ENCODE assay signal across 21 cellular contexts in the genomic region with DNA sequence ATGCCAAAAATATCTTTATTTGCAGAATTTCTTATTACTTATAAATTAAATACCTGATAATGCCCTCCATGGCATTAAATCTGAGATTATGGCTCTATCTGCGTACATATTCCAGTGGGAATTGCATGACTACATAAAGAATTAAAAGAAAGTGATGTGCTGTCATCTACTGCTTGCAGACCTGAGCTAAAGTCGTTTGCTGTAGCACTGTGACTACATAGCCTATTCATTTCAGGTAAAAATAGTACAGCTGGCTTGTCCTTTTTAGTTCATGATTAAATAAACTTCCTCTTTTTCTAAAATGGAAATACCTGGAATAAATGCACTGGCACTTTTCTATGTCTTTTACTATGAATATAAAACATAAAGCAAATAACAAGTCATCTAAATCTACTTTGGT.
"Had no signal": no experiment of that assay in that cellular context is flagged by ENCODE, and none has a peak within 500 bp of the region (broad histone marks: within the 10 kb centered on the region; RNA-seq: fewer than 3 reads in every experiment).

No MANE protein-coding gene starts in this region.

- ATAC-seq: stimulated activated effector memory CD8-positive, alpha-beta T cell treated with anti-CD3 and anti-CD28 coated beads, Interleukin-12 subunit alpha, Interleukin-12 subunit beta, amount 100 ng/mL, for 72 hours; stimulated activated memory B cell treated with anti-CD40 and anti-IgM and Interleukin-4, amounts not matched to agents 10 μg/mL and 1 μg/mL and 100 μg/mL, for 72 hours; stimulated activated naive CD8-positive, alpha-beta T cell treated with anti-CD3 and anti-CD28 coated beads, Interleukin-15, amount 100 ng/mL, for 72 hours; stimulated activated naive CD8-positive, alpha-beta T cell treated with anti-CD3 and anti-CD28 coated beads, Interleukin-15, Interleukin-2, amounts not matched to agents 100 U/mL and 50 U/mL, for 24 hours; upper lobe of right lung had no signal

- DNase-seq: stimulated activated CD4-positive, alpha-beta T cell treated with anti-CD3 and anti-CD28 coated beads, Interleukin-2, amount 100 ng/mL, for 48 hours; stimulated activated CD4-positive, alpha-beta T cell treated with anti-CD3 and anti-CD28 coated beads, Interleukin-4, amount 100 ng/mL, for 1 hour; stimulated activated CD4-positive, alpha-beta T cell treated with anti-CD3 and anti-CD28 coated beads, Interleukin-4, amount 100 ng/mL, for 24 hours; stimulated activated CD4-positive, alpha-beta T cell treated with anti-CD3 and anti-CD28 coated beads, Interleukin-4, amount 100 ng/mL, for 4 hours; stimulated activated CD8-positive, alpha-beta memory T cell treated with anti-CD3 and anti-CD28 coated beads, Interleukin-4, amount 100 ng/mL, for 48 hours; stimulated activated naive B cell treated with anti-CD40 and anti-IgM and Interleukin-4, amounts not matched to agents 10 μg/mL and 1 μg/mL and 100 μg/mL, for 72 hours; stimulated activated naive CD4-positive, alpha-beta T cell; stimulated activated naive CD4-positive, alpha-beta T cell treated with Interleukin-2 at 50 U/mL for 16 hours; stimulated activated naive CD8-positive, alpha-beta T cell treated with anti-CD3 and anti-CD28 coated beads, Interleukin-15, amount 100 ng/mL, for 72 hours; stimulated activated naive CD8-positive, alpha-beta T cell treated with anti-CD3 and anti-CD28 coated beads, Interleukin-15, Interleukin-2, amounts not matched to agents 100 U/mL and 50 U/mL, for 24 hours; stomach; substantia nigra; testis; thyroid gland; tibial artery; transverse colon; trophoblast cell; upper lobe of right lung; uterus had no signal
